ENCODE assay signal across 7 cellular contexts in genomic region chr1:45012639-45013278, GRCh38. TPM values are rescaled to one million over a fixed set of nuclear protein-coding genes. Genes with fewer than 3 reads are reported as not detected.
DNase-seq lines count a peak whose midpoint lies in the region; TF ChIP-seq lines count a peak whose summit lies in the region.

No MANE protein-coding gene starts in this region.

- DNase-seq in NCI-H2029 treated with DMSO at 0.1 percent for 48 hours (lab: John Stamatoyannopoulos, UW) (peak; percentile 84), endothelial cell (ENCODE audit: low spot score) (peak; percentile 53), SKM-1 treated with dmso at 0.1 percent for 144 hours (lab: John Stamatoyannopoulos, UW; ENCODE audit: unreplicated experiment) (no peak)
- DNase-seq in activated CD4-positive, alpha-beta T cell treated with anti-CD3 and anti-CD28 coated beads, Interleukin-2, amount 50 U/mL, for 1 hour, result peak; percentile 13
- peak; percentile 30 for DNase-seq in stimulated activated naive CD4-positive, alpha-beta T cell treated with Interleukin-2 at 50 U/mL for 16 hours (lab: John Stamatoyannopoulos, UW)

- H3K36me3 Mint-ChIP-seq in endothelial cell (ENCODE audit: low read depth, unreplicated experiment), result peaks cover 42% of the 10 kb centered on the region

- peaks cover 34% of the 10 kb centered on the region for H3K4me1 Mint-ChIP-seq in endothelial cell (ENCODE audit: unreplicated experiment)

- H3K4me3 ChIP-seq in GM08714 (ENCODE audit: low read length) (peak overlapping the region; percentile 90), mesodermal cell (ENCODE audit: extremely low read depth, insufficient read depth, low read length, poor library complexity, severe bottlenecking) (peak overlapping the region; percentile 62)

- TF ChIP-seq CTCF in endothelial cell (IDR thresholded peaks at IDR 0.05; ENCODE audit: unreplicated experiment), result no peak

- no peaks in the 10 kb centered on the region for H3K9me3 ChIP-seq in mesodermal cell (ENCODE audit: control insufficient read depth, low read length)

- H3K4me1 ChIP-seq in mesodermal cell (ENCODE audit: control insufficient read depth, insufficient read depth, low read length, poor library complexity, severe bottlenecking), result peaks cover 13% of the 10 kb centered on the region

- WGBS in mesodermal cell (ENCODE audit: insufficient coverage in 2 of 2), 2 experiments, result 6 to 19% methylated on average over 8 to 12 of the region's 21 CpGs

- peak overlapping the region; percentile 86 for H3K27ac ChIP-seq in mesodermal cell (ENCODE audit: low read depth, low read length, severe bottlenecking)

- no peaks in the 10 kb centered on the region for H3K9me3 Mint-ChIP-seq in endothelial cell (ENCODE audit: unreplicated experiment)

- peak overlapping the region; percentile 89 for H3K27ac Mint-ChIP-seq in endothelial cell (ENCODE audit: unreplicated experiment)

- H3K27me3 Mint-ChIP-seq in endothelial cell (ENCODE audit: unreplicated experiment), result peaks cover 18% of the 10 kb centered on the region

- peak overlapping the region; percentile 92 for H3K4me3 Mint-ChIP-seq in endothelial cell (ENCODE audit: unreplicated experiment)

- H3K36me3 ChIP-seq in mesodermal cell (ENCODE audit: control insufficient read depth, insufficient read depth, low read length), result peaks cover 40% of the 10 kb centered on the region

RNA-seq across cellular contexts. Expression of gene UROD, which starts 0.7 kb away (rescaled TPM):
- total RNA-seq in endothelial cell (ENCODE audit: unreplicated experiment), result 151 TPM
- polyA plus RNA-seq in mesodermal cell (2013, experiment 1 of 2), result 74.9 TPM
- polyA plus RNA-seq in mesodermal cell (2013, experiment 2 of 2), result 63.5 TPM

RNA-seq across cellular contexts. Expression of gene HECTD3, which starts 1.6 kb away (rescaled TPM):
- 58.2 TPM for total RNA-seq in endothelial cell (ENCODE audit: unreplicated experiment)
- polyA plus RNA-seq in mesodermal cell (2013, experiment 1 of 2), result 32.6 TPM
- polyA plus RNA-seq in mesodermal cell (2013, experiment 2 of 2), result 24.7 TPM

RNA-seq across cellular contexts. Expression of gene EIF2B3, which starts 26.4 kb away (rescaled TPM):
- total RNA-seq in endothelial cell (ENCODE audit: unreplicated experiment), result 16.6 TPM
- polyA plus RNA-seq in mesodermal cell (2013, experiment 1 of 2), result 27.6 TPM
- 27.2 TPM for polyA plus RNA-seq in mesodermal cell (2013, experiment 2 of 2)
